1 cellular context compared by ENCODE assay signal in the genomic region with DNA sequence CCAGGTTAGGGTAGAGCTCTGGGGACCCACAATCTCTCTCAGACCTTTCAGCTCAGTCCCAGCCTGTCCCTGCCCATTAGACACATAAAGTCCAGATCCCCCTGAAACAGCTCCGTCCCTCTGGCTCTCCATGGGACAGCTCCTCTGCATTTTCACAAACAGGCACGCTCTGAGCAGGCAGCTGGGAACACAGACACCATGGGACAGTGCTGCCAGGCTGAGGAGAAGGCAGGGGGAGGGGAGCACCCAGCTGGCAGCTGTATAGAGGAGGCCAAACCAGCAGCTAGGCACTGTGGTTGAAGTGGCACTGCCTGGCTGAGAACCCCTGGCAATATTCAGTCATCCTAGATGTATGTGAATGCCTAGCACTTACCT.
TF ChIP-seq lines count a peak whose summit lies in the region.

No MANE protein-coding gene starts in this region.

TF ChIP-seq in liver, 16 proteins besides CTCF, POLR2A, EP300 and RAD21 (continued from another document):
- no peak for TF ChIP-seq RXRA (IDR thresholded peaks at IDR 0.05)
- no peak for TF ChIP-seq YY1 (IDR thresholded peaks at IDR 0.05)
- TF ChIP-seq TAF1 (conservative IDR thresholded peaks at IDR 0.05) = no peak
- no peak for TF ChIP-seq GABPA (IDR thresholded peaks at IDR 0.05 in 1 of 2, conservative IDR thresholded peaks at IDR 0.05 in 1 of 2)
- no peak for TF ChIP-seq HNF4A (conservative IDR thresholded peaks at IDR 0.05)
- TF ChIP-seq, protein P1, sequence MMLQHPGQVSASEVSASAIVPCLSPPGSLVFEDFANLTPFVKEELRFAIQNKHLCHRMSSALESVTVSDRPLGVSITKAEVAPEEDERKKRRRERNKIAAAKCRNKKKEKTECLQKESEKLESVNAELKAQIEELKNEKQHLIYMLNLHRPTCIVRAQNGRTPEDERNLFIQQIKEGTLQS (IDR thresholded peaks at IDR 0.05) = no peak
TF ChIP-seq in liver: peak in this region for 0.
